1 cellular context compared by ENCODE assay signal in the genomic region with DNA sequence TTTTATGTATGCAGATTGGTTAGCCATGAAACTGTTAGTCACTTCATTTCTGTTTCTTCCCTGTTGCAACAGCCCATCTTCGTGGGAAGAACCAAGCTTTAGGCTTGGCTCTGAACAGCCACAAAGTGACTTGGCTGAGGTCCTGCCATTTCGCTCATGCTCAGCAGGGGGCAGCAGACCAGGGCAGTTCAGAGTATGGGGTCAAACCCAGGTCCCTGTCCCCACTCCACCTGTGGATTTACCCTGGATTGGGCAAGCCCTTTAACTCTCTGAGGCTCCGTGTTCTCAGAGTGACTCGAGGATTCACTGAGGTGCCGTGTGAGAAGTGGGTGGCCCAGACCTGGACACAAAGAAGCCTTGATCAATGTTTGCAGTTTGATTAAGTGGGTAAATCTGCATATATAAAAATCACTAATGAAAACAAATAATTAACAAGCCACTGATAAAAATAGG.
TF ChIP-seq lines count a peak whose summit lies in the region.

No MANE protein-coding gene starts in this region.

TF ChIP-seq in HepG2, 621 proteins besides CTCF, POLR2A, EP300 and RAD21 (continued from another document and continues in another):
- TF ChIP-seq ZBED4 (CRISPR knock-in tag; IDR thresholded peaks at IDR 0.05; ENCODE audit: borderline replicate concordance), result 0 out of 2 replicates have a peak, but pooled peaks have one; percentile 27
- TF ChIP-seq ZNF431 (CRISPR knock-in tag; IDR thresholded peaks at IDR 0.05; ENCODE audit: borderline replicate concordance, low read depth), result no peak
- 0 out of 2 replicates have a peak, but pooled peaks have one; percentile 66 for TF ChIP-seq ZNF205 (CRISPR knock-in tag; IDR thresholded peaks at IDR 0.05)
- no peak for TF ChIP-seq SMYD3 (CRISPR knock-in tag; IDR thresholded peaks at IDR 0.05)
- TF ChIP-seq ZNF720 (CRISPR knock-in tag; IDR thresholded peaks at IDR 0.05), result no peak
- no peak for TF ChIP-seq SMARCE1 (IDR thresholded peaks at IDR 0.05; ENCODE audit: borderline replicate concordance)
- TF ChIP-seq, protein P1, sequence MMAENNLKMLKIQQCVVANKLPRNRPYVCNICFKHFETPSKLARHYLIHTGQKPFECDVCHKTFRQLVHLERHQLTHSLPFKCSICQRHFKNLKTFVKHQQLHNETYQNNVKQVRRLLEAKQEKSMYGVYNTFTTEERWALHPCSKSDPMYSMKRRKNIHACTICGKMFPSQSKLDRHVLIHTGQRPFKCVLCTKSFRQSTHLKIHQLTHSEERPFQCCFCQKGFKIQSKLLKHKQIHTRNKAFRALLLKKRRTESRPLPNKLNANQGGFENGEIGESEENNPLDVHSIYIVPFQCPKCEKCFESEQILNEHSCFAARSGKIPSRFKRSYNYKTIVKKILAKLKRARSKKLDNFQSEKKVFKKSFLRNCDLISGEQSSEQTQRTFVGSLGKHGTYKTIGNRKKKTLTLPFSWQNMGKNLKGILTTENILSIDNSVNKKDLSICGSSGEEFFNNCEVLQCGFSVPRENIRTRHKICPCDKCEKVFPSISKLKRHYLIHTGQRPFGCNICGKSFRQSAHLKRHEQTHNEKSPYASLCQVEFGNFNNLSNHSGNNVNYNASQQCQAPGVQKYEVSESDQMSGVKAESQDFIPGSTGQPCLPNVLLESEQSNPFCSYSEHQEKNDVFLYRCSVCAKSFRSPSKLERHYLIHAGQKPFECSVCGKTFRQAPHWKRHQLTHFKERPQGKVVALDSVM (CRISPR knock-in tag; IDR thresholded peaks at IDR 0.05), result no peak
- no peak for TF ChIP-seq HMG20A (CRISPR knock-in tag; IDR thresholded peaks at IDR 0.05; ENCODE audit: borderline replicate concordance)
- TF ChIP-seq MZF1 (CRISPR knock-in tag; IDR thresholded peaks at IDR 0.05; ENCODE audit: borderline replicate concordance), result no peak
- TF ChIP-seq ZNF776 (CRISPR knock-in tag; IDR thresholded peaks at IDR 0.05), result no peak
- peak; percentile 86 for TF ChIP-seq ZNF598 (CRISPR knock-in tag; IDR thresholded peaks at IDR 0.05; ENCODE audit: borderline replicate concordance)
- no peak for TF ChIP-seq TCF7 (IDR thresholded peaks at IDR 0.05; ENCODE audit: low read depth)
- TF ChIP-seq ARID4A (CRISPR knock-in tag; IDR thresholded peaks at IDR 0.05; ENCODE audit: borderline replicate concordance), result no peak; the same call in 1 of the 2 replicates
- no peak for TF ChIP-seq TBL1XR1 (IDR thresholded peaks at IDR 0.05; ENCODE audit: borderline replicate concordance, low read length, partially characterized antibody)
- TF ChIP-seq ZNF616 (CRISPR knock-in tag; IDR thresholded peaks at IDR 0.05; ENCODE audit: low read depth), result no peak
- peak; percentile 58; the same call in 1 of the 2 replicates for TF ChIP-seq THAP11 (CRISPR knock-in tag; IDR thresholded peaks at IDR 0.05)
- no peak for TF ChIP-seq JUNB (CRISPR knock-in tag; IDR thresholded peaks at IDR 0.05; ENCODE audit: borderline replicate concordance)
- TF ChIP-seq ZNF607 (CRISPR knock-in tag; IDR thresholded peaks at IDR 0.05; ENCODE audit: borderline replicate concordance), result no peak
- TF ChIP-seq ZNF430 (CRISPR knock-in tag; IDR thresholded peaks at IDR 0.05), result no peak
- TF ChIP-seq KMT2B (CRISPR knock-in tag; IDR thresholded peaks at IDR 0.05), result peak; percentile 53; the same call in 1 of the 2 replicates
- TF ChIP-seq, protein P2, sequence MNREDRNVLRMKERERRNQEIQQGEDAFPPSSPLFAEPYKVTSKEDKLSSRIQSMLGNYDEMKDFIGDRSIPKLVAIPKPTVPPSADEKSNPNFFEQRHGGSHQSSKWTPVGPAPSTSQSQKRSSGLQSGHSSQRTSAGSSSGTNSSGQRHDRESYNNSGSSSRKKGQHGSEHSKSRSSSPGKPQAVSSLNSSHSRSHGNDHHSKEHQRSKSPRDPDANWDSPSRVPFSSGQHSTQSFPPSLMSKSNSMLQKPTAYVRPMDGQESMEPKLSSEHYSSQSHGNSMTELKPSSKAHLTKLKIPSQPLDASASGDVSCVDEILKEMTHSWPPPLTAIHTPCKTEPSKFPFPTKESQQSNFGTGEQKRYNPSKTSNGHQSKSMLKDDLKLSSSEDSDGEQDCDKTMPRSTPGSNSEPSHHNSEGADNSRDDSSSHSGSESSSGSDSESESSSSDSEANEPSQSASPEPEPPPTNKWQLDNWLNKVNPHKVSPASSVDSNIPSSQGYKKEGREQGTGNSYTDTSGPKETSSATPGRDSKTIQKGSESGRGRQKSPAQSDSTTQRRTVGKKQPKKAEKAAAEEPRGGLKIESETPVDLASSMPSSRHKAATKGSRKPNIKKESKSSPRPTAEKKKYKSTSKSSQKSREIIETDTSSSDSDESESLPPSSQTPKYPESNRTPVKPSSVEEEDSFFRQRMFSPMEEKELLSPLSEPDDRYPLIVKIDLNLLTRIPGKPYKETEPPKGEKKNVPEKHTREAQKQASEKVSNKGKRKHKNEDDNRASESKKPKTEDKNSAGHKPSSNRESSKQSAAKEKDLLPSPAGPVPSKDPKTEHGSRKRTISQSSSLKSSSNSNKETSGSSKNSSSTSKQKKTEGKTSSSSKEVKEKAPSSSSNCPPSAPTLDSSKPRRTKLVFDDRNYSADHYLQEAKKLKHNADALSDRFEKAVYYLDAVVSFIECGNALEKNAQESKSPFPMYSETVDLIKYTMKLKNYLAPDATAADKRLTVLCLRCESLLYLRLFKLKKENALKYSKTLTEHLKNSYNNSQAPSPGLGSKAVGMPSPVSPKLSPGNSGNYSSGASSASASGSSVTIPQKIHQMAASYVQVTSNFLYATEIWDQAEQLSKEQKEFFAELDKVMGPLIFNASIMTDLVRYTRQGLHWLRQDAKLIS (CRISPR knock-in tag; IDR thresholded peaks at IDR 0.05), result no peak
- TF ChIP-seq LBX2 (CRISPR knock-in tag; IDR thresholded peaks at IDR 0.05; ENCODE audit: borderline replicate concordance), result no peak
- TF ChIP-seq HDAC2 (CRISPR knock-in tag; IDR thresholded peaks at IDR 0.05), result peak; percentile 31; the same call in 1 of the 2 replicates
- no peak for TF ChIP-seq PRDM10 (CRISPR knock-in tag; IDR thresholded peaks at IDR 0.05; ENCODE audit: low read depth)
- no peak for TF ChIP-seq ZKSCAN5 (CRISPR knock-in tag; IDR thresholded peaks at IDR 0.05)
- TF ChIP-seq RNF2 (conservative IDR thresholded peaks at IDR 0.05; ENCODE audit: low read depth), result no peak
- TF ChIP-seq ZNF101 (CRISPR knock-in tag; IDR thresholded peaks at IDR 0.05; ENCODE audit: borderline replicate concordance, low read depth), result no peak
- TF ChIP-seq ZNF225 (CRISPR knock-in tag; IDR thresholded peaks at IDR 0.05), result no peak
- no peak for TF ChIP-seq HDAC1 (CRISPR knock-in tag; IDR thresholded peaks at IDR 0.05)
- no peak for TF ChIP-seq STAT5B (CRISPR knock-in tag; IDR thresholded peaks at IDR 0.05)
- peak; percentile 24; the same call in 1 of the 2 replicates for TF ChIP-seq ZFX (CRISPR knock-in tag; IDR thresholded peaks at IDR 0.05; ENCODE audit: low read depth)
- no peak for TF ChIP-seq NR3C1 (CRISPR knock-in tag; IDR thresholded peaks at IDR 0.05)
- TF ChIP-seq ZFP36L2 (CRISPR knock-in tag; IDR thresholded peaks at IDR 0.05), result no peak
- no peak for TF ChIP-seq ZNF138 (CRISPR knock-in tag; IDR thresholded peaks at IDR 0.05; ENCODE audit: low read depth)
- TF ChIP-seq GTF3A (CRISPR knock-in tag; conservative IDR thresholded peaks at IDR 0.05), result no peak
- TF ChIP-seq EHMT2 (IDR thresholded peaks at IDR 0.05; ENCODE audit: borderline replicate concordance, low read depth, low read length), result no peak
- TF ChIP-seq SAFB2 (CRISPR knock-in tag; IDR thresholded peaks at IDR 0.05; ENCODE audit: borderline replicate concordance, low read depth), result peak; percentile 46; the same call in 1 of the 2 replicates
- TF ChIP-seq NAIF1 (CRISPR knock-in tag; IDR thresholded peaks at IDR 0.05; ENCODE audit: borderline replicate concordance), result no peak
- TF ChIP-seq TGIF2 (CRISPR knock-in tag; IDR thresholded peaks at IDR 0.05), result no peak
- no peak for TF ChIP-seq SP1 (IDR thresholded peaks at IDR 0.05)
- TF ChIP-seq SP1 (CRISPR knock-in tag; IDR thresholded peaks at IDR 0.05), result no peak
- peak; percentile 18 to 47; a peak in 1 of 4 replicates for TF ChIP-seq NR2F1 (CRISPR knock-in tag; IDR thresholded peaks at IDR 0.05)
